In the genomic region with DNA sequence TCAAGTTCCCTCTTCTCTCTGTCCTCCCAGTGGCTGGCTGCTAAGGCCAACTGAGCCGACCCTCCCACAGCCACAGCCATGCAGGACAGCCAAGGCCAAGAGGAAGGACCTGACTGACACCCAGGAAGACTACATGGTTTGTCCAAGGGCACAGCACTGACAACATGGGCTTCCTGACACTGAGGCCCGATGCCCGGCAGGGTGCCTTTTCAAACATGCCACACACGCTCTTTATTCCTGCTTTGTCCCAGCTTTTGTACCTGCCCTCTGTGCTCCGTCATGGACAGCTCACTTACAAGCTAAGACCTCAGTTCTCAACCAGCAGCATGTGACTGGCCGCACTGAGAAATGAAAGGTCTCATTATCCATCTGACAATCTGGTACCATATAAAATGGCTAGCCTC, we compare ENCODE assay signal across 12 cellular contexts. TPM values are rescaled to one million over a fixed set of nuclear protein-coding genes. Genes with fewer than 3 reads are reported as not detected.
DNase-seq lines count a peak whose midpoint lies in the region; ATAC-seq, FAIRE-seq and TF ChIP-seq lines count a peak whose summit lies in the region.
"Had no signal": no experiment of that assay in that cellular context is flagged by ENCODE, and none has a peak within 500 bp of the region (broad histone marks: within the 10 kb centered on the region; RNA-seq: fewer than 3 reads in every experiment).

No MANE protein-coding gene starts in this region.

- H3K4me3 ChIP-seq in gastroesophageal sphincter (no peak overlapping the region), parathyroid adenoma (ENCODE audit: low read depth, low read length) (no peak overlapping the region)
- H3K4me3 ChIP-seq: esophagus muscularis mucosa had no signal

- TF ChIP-seq CTCF in C4-2B (conservative IDR thresholded peaks at IDR 0.05), result no peak
- no peak for TF ChIP-seq CTCF in gastroesophageal sphincter (IDR thresholded peaks at IDR 0.05)
- no peak for TF ChIP-seq CTCF in parathyroid adenoma (IDR thresholded peaks at IDR 0.05)

- H3K9ac ChIP-seq in parathyroid adenoma, result no peak overlapping the region

- H3K9me3 ChIP-seq in gastroesophageal sphincter, result no peaks in the 10 kb centered on the region
- no peaks in the 10 kb centered on the region for H3K9me3 ChIP-seq in parathyroid adenoma (ENCODE audit: control insufficient read depth, low read length)
- H3K9me3 ChIP-seq: esophagus muscularis mucosa had no signal

- H3K79me2 ChIP-seq in parathyroid adenoma, result peaks cover 66% of the 10 kb centered on the region

- H3K36me3 ChIP-seq in gastroesophageal sphincter, result peaks cover 0 to 20% of the 10 kb centered on the region in 2 donors
- no peaks in the 10 kb centered on the region for H3K36me3 ChIP-seq in parathyroid adenoma (ENCODE audit: control insufficient read depth, insufficient read depth, low read length)

- TF ChIP-seq POLR2A in gastroesophageal sphincter (IDR thresholded peaks at IDR 0.05), result no peak

- peaks cover 0 to 28% (median 15%) of the 10 kb centered on the region in 3 donors for H3K4me1 ChIP-seq in gastroesophageal sphincter
- H3K4me1 ChIP-seq in parathyroid adenoma, result peaks cover 32% of the 10 kb centered on the region

- H3K27ac ChIP-seq in C4-2B (peak overlapping the region; percentile 56), gastroesophageal sphincter (peak overlapping the region in 3 of 4 donors; percentile 21 to 49 (median 31)), parathyroid adenoma (peak overlapping the region; percentile 83)

- ATAC-seq in gastroesophageal sphincter (no peak), GM18511 (IDR thresholded peaks at IDR 0.05; ENCODE audit: unreplicated experiment) (no peak), HG03045 (IDR thresholded peaks at IDR 0.05; ENCODE audit: unreplicated experiment) (no peak), GM21526 (IDR thresholded peaks at IDR 0.05; ENCODE audit: low FRiP score, unreplicated experiment) (no peak)

- peak; percentile 28 for DNase-seq in SK-N-DZ (ENCODE audit: low spot score)
- DNase-seq in urothelium cell line (ENCODE audit: low spot score), result no peak
- DNase-seq: activated effector memory CD4-positive, alpha-beta T cell treated with anti-CD3 and anti-CD28 coated beads, Interleukin-2, amount 50 U/mL, for 16 hours; CD8-positive, alpha-beta memory T cell; NCI-H1092 had no signal

- WGBS in gastroesophageal sphincter (ENCODE audit: low coverage in 1 of 2), 2 donors, result 89% methylated on average over 3 of the region's 6 CpGs; no CpG with 5 or more reads in 1 of the 2 donors

- H3K4me2 ChIP-seq in parathyroid adenoma (ENCODE audit: low read length), result peak overlapping the region; percentile 6

- FAIRE-seq in urothelium cell line (lab: Jason Lieb, UNC), result no peak

- H2AFZ ChIP-seq in parathyroid adenoma, result peak overlapping the region; percentile 73

- H3K27me3 ChIP-seq in gastroesophageal sphincter, result no peaks in the 10 kb centered on the region
- no peaks in the 10 kb centered on the region for H3K27me3 ChIP-seq in parathyroid adenoma (ENCODE audit: control insufficient read depth, insufficient read depth, low read length)
- H3K27me3 ChIP-seq: esophagus muscularis mucosa had no signal

- TF ChIP-seq EP300 in gastroesophageal sphincter (IDR thresholded peaks at IDR 0.05), result no peak

RNA-seq across cellular contexts. Expression of a gene that starts 45.8 kb away (rescaled TPM):
- 7.8 and 9.3 TPM in 2 replicates for polyA plus RNA-seq in SK-N-DZ (2014; cell fraction: cytosol; rRNA removed)
- 19.5 and 21.8 TPM in 2 replicates for polyA plus RNA-seq in SK-N-DZ (2014; cell fraction: nucleus; rRNA removed)
- total RNA-seq in gastroesophageal sphincter, result 10 to 100 TPM; 37.8 to 60.9 (median 47.0) TPM

Comparison
In these comparisons a context has a peak if more than half of its experiments do, and no peak if none do; other contexts are left out.
1. H3K27ac ChIP-seq: peak in every context shown above with its lines; median percentile 83 in parathyroid adenoma; 56 in C4-2B; 31 in gastroesophageal sphincter.